In the genomic region with DNA sequence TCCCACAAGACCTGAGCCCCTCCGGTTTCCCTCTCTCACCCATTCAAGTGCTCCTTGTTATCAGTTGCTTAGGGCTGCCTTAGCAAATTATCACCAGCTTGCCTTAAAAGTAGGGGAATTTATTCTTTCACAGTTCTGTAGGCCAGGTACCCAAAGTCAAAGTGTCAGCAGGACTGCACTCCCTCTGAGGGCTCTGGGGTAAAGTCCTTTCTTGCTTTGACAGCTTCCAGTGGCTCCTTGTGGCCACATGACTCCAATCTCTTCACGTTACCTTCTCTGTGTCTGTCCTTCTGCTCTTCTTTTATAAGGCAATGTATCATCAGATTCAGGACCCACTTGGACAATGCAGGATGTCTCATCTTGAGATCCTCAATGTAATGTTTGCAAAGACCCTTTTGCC, we compare ENCODE assay signal across 14 cellular contexts. TPM values are rescaled to one million over a fixed set of nuclear protein-coding genes. Genes with fewer than 3 reads are reported as not detected.
A peak's percentile ranks its signal among the peaks of the same experiment; 100 is the strongest.
DNase-seq lines count a peak whose midpoint lies in the region; ATAC-seq and TF ChIP-seq lines count a peak whose summit lies in the region.
"Had no signal": no experiment of that assay in that cellular context is flagged by ENCODE, and none has a peak within 500 bp of the region (broad histone marks: within the 10 kb centered on the region; RNA-seq: fewer than 3 reads in every experiment).

No MANE protein-coding gene starts in this region.

- ATAC-seq in GM21447 (IDR thresholded peaks at IDR 0.05; ENCODE audit: unreplicated experiment): no peak

- no peaks in the 10 kb centered on the region for H3K27me3 ChIP-seq in Loucy (ENCODE audit: insufficient read depth, low read length, poor library complexity, severe bottlenecking)
- no peaks in the 10 kb centered on the region for H3K27me3 ChIP-seq in mucosa of rectum (ENCODE audit: control insufficient read depth in 2 of 2, insufficient read depth in 2 of 2, low read length in 2 of 2)
- H3K27me3 ChIP-seq: SJSA1 had no signal

- TF ChIP-seq CTCF in Loucy (conservative IDR thresholded peaks at IDR 0.05; ENCODE audit: low read length): no peak
- TF ChIP-seq CTCF in GM10248 (IDR thresholded peaks at IDR 0.05; ENCODE audit: control extremely low read depth, extremely low read depth, low read depth, missing control alignments): no peak

- peak overlapping the region; percentile 93 to 96 for H3K27ac ChIP-seq in mucosa of rectum (ENCODE audit: low read depth in 2 of 2, low read length in 2 of 2)
- H3K27ac ChIP-seq: GM23248, PC-9, SJSA1 had no signal

- no peak overlapping the region for H3K4me2 ChIP-seq in Loucy (ENCODE audit: low read depth, low read length, poor library complexity, severe bottlenecking)
- H3K4me2 ChIP-seq: PC-9 had no signal

- CTCF ChIA-PET in GM10248 (lab: Yijun Ruan, JAX): interaction anchor here (0.7 to 3.1 kb wide), 18 partner anchors 10 to 1325 kb away, joined by 3 to 28 read pairs (median 4); partner anchors contain the start of gene PIRT

- POLR2A ChIA-PET in GM10248 (lab: Yijun Ruan, JAX): no interaction called here

- no peaks in the 10 kb centered on the region for H3F3A ChIP-seq in Loucy (ENCODE audit: low read depth)

- H3K36me3 ChIP-seq in Loucy (ENCODE audit: insufficient read depth, low read length) (no peaks in the 10 kb centered on the region), mucosa of rectum (ENCODE audit: control insufficient read depth in 2 of 2, insufficient read depth in 2 of 2, low read length in 2 of 2) (no peaks in the 10 kb centered on the region)
- H3K36me3 ChIP-seq: SJSA1 had no signal

- H3K9me3 ChIP-seq in Loucy (ENCODE audit: insufficient read depth, low read depth, low read length) (no peaks in the 10 kb centered on the region), mucosa of rectum (ENCODE audit: control insufficient read depth in 2 of 2, low read length in 2 of 2) (no peaks in the 10 kb centered on the region)

- H4K20me1 ChIP-seq in Loucy (ENCODE audit: insufficient read depth, low read length, poor library complexity, severe bottlenecking): no peaks in the 10 kb centered on the region

- H3K9ac ChIP-seq in Loucy (ENCODE audit: low read depth, low read length, poor library complexity, severe bottlenecking): peak overlapping the region; percentile 1
- H3K9ac ChIP-seq in mucosa of rectum (ENCODE audit: low read depth in 1 of 2, low read length in 2 of 2): peak overlapping the region in 1 of 2 donors; percentile 56
- H3K9ac ChIP-seq: GM23248 had no signal

- DNase-seq in ecto neural progenitor cell (ENCODE audit: low spot score) (peak; percentile 14), ureter (ENCODE audit: low spot score) (peak; percentile 17), GM10248 (ENCODE audit: extremely low spot score) (no peak), NCI-H2227 (lab: John Stamatoyannopoulos, UW; ENCODE audit: unreplicated experiment) (no peak)
- DNase-seq: NCI-H1436 treated with DMSO at 0.1 percent for 48 hours, NCI-H2081 treated with DMSO at 0.1 percent for 48 hours, NCI-H510A treated with DMSO at 0.1 percent for 48 hours had no signal

- no peaks in the 10 kb centered on the region for H3K79me2 ChIP-seq in Loucy (ENCODE audit: insufficient read depth, low read length)

- H3K9me2 ChIP-seq in Loucy (replicated peaks; ENCODE audit: low read depth, low read length): no peaks in the 10 kb centered on the region

- H3K4me3 ChIP-seq in Loucy (ENCODE audit: low read length, poor library complexity, severe bottlenecking) (no peak overlapping the region), mucosa of rectum (ENCODE audit: low read length in 2 of 2) (peak overlapping the region; percentile 18 to 45)
- H3K4me3 ChIP-seq: GM23248, K562, PC-9, SJSA1 had no signal

- H3K4me1 ChIP-seq in Loucy (ENCODE audit: insufficient read depth, low read length, poor library complexity, severe bottlenecking) (peaks cover 15% of the 10 kb centered on the region), mucosa of rectum (ENCODE audit: control insufficient read depth in 2 of 2, insufficient read depth in 2 of 2, low read length in 2 of 2) (peaks cover 12 to 36% of the 10 kb centered on the region in 2 donors)
- H3K4me1 ChIP-seq: SJSA1 had no signal

- H2AFZ ChIP-seq in Loucy (ENCODE audit: low read length): peak overlapping the region; percentile 60
- H2AFZ ChIP-seq: PC-9 had no signal

RNA-seq across cellular contexts. Expression of gene TMEM220, which starts 8.0 kb away (rescaled TPM):
- total RNA-seq in ureter: 17.6 TPM
- total RNA-seq: K562, PC-9 had no signal

RNA-seq across cellular contexts. Expression of gene ADPRM, which starts 40.4 kb away (rescaled TPM):
- 12.8 TPM for total RNA-seq in ureter

RNA-seq across cellular contexts. Expression of gene SCO1, which starts 40.5 kb away (rescaled TPM):
- total RNA-seq in ureter: 35.9 TPM

Comparison
In these comparisons a context has a peak if more than half of its experiments do, and no peak if none do; other contexts are left out.
1. DNase-seq: peak in ecto neural progenitor cell (single experiment) and ureter (single experiment); none in GM10248 (single experiment) and NCI-H2227 (single experiment).